8 cellular contexts compared by ENCODE assay signal in genomic region chr5:96614110-96614691, GRCh38. TPM values are rescaled to one million over a fixed set of nuclear protein-coding genes. Genes with fewer than 3 reads are reported as not detected.
DNase-seq lines count a peak whose midpoint lies in the region; ATAC-seq and FAIRE-seq lines count a peak whose summit lies in the region.

No MANE protein-coding gene starts in this region.

- no peak overlapping the region for H4K8ac ChIP-seq in mesenchymal stem cell (ENCODE audit: low read length)

- peaks cover 11% of the 10 kb centered on the region for H3K27me3 Mint-ChIP-seq in CD4-positive, CD25-positive, alpha-beta regulatory T cell

- no peaks in the 10 kb centered on the region for H3K9me3 ChIP-seq in CD4-positive, CD25-positive, alpha-beta regulatory T cell (ENCODE audit: control insufficient read depth in 2 of 2, low read length in 2 of 2)
- H3K9me3 ChIP-seq in mesenchymal stem cell (ENCODE audit: control insufficient read depth, low read length), result no peaks in the 10 kb centered on the region

- H2BK120ac ChIP-seq in mesenchymal stem cell (ENCODE audit: low read depth, low read length), result no peak overlapping the region

- H3K18ac ChIP-seq in mesenchymal stem cell (ENCODE audit: low read depth in 1 of 2, low read length in 2 of 2), result no peak overlapping the region

- H3K27ac ChIP-seq in CD4-positive, CD25-positive, alpha-beta regulatory T cell (ENCODE audit: insufficient read depth, low read length, poor library complexity, severe bottlenecking), result no peak overlapping the region
- peak overlapping the region; percentile 66 for H3K27ac ChIP-seq in mesenchymal stem cell (ENCODE audit: low read length, poor library complexity, severe bottlenecking)

- H2AFZ ChIP-seq in mesenchymal stem cell (ENCODE audit: low read depth, low read length), result no peak overlapping the region

- peaks cover 0 to 5% (median 4%) of the 10 kb centered on the region in 4 donors for H3K4me1 Mint-ChIP-seq in CD4-positive, CD25-positive, alpha-beta regulatory T cell

- no peak overlapping the region for H2BK15ac ChIP-seq in mesenchymal stem cell (ENCODE audit: low read depth, poor library complexity, severe bottlenecking)

- H3K14ac ChIP-seq in mesenchymal stem cell (ENCODE audit: low read length in 2 of 2), result no peak overlapping the region

- H3K27ac Mint-ChIP-seq in CD4-positive, CD25-positive, alpha-beta regulatory T cell, result no peak overlapping the region

- peaks cover 0 to 3% (median 0%) of the 10 kb centered on the region in 7 donors for H3K9me3 Mint-ChIP-seq in CD4-positive, CD25-positive, alpha-beta regulatory T cell

- FAIRE-seq in endometrium (lab: Jason Lieb, UNC), result peak; percentile 51

- no peaks in the 10 kb centered on the region for H3K36me3 ChIP-seq in CD4-positive, CD25-positive, alpha-beta regulatory T cell (ENCODE audit: control insufficient read depth, insufficient read depth, low read length)
- H3K36me3 ChIP-seq in H7 (replicated peaks; ENCODE audit: control insufficient read depth, insufficient read depth, low read length) (no peaks in the 10 kb centered on the region), mesenchymal stem cell (ENCODE audit: control insufficient read depth in 1 of 2, insufficient read depth in 2 of 2, low read depth in 1 of 2, low read length in 2 of 2) (peaks cover 0 to 4% of the 10 kb centered on the region in 2 experiments)

- DNase-seq in CD4-positive, CD25-positive, alpha-beta regulatory T cell, result peak; percentile 22 to 65 (median 45)
- DNase-seq in H7, result peak; percentile 72
- DNase-seq in NCI-H345 treated with DMSO at 0.1 percent for 48 hours (lab: John Stamatoyannopoulos, UW; ENCODE audit: unreplicated experiment), result peak; percentile 34
- peak; percentile 61 for DNase-seq in activated CD4-positive, alpha-beta T cell treated with anti-CD3 and anti-CD28 coated beads for 48 hours
- DNase-seq in mesenchymal stem cell, result peak; percentile 94
- DNase-seq in stimulated activated naive CD4-positive, alpha-beta T cell treated with Interleukin-2 at 50 U/mL for 16 hours (lab: John Stamatoyannopoulos, UW), result peak; percentile 16

- no peak overlapping the region for H3K4me3 Mint-ChIP-seq in CD4-positive, CD25-positive, alpha-beta regulatory T cell

- no peak overlapping the region for H3K23ac ChIP-seq in mesenchymal stem cell (ENCODE audit: low read length in 2 of 2)

- 10% methylated on average over 5 of the region's 6 CpGs for WGBS in mesenchymal stem cell

- H3K27me3 ChIP-seq in CD4-positive, CD25-positive, alpha-beta regulatory T cell (ENCODE audit: control insufficient read depth, insufficient read depth, low read length), result peaks cover 7% of the 10 kb centered on the region
- H3K27me3 ChIP-seq in H7 (ENCODE audit: control insufficient read depth, insufficient read depth, low read length), result no peaks in the 10 kb centered on the region
- no peaks in the 10 kb centered on the region for H3K27me3 ChIP-seq in mesenchymal stem cell (ENCODE audit: control insufficient read depth in 1 of 2, insufficient read depth in 1 of 2, low read length in 2 of 2)

- H2BK12ac ChIP-seq in mesenchymal stem cell (ENCODE audit: low read length in 2 of 2), result no peak overlapping the region

- no peak overlapping the region for H3K4me2 ChIP-seq in mesenchymal stem cell (ENCODE audit: low read length, poor library complexity, severe bottlenecking)

- no peak overlapping the region for H3K4ac ChIP-seq in mesenchymal stem cell (ENCODE audit: low read depth in 1 of 2, low read length in 2 of 2)

- peaks cover 3% of the 10 kb centered on the region for H3K36me3 Mint-ChIP-seq in CD4-positive, CD25-positive, alpha-beta regulatory T cell

- H2BK5ac ChIP-seq in mesenchymal stem cell (ENCODE audit: low read depth, low read length, poor library complexity, severe bottlenecking), result no peak overlapping the region

- H3K4me3 ChIP-seq in CD4-positive, CD25-positive, alpha-beta regulatory T cell (ENCODE audit: low read depth, low read length), result no peak overlapping the region
- H3K4me3 ChIP-seq in H7 (ENCODE audit: insufficient read depth, low read depth, low read length), result no peak overlapping the region
- H3K4me3 ChIP-seq in mesenchymal stem cell (ENCODE audit: insufficient read depth in 1 of 2, low read depth in 1 of 2, low read length in 2 of 2), result peak overlapping the region in 1 of 2 experiments; percentile 47

- H3K79me1 ChIP-seq in mesenchymal stem cell (replicated peaks; ENCODE audit: low read length, poor library complexity, severe bottlenecking), result no peaks in the 10 kb centered on the region

- H3K9ac ChIP-seq in mesenchymal stem cell (ENCODE audit: low read length), result peak overlapping the region; percentile 78

- no peak overlapping the region for H2AK5ac ChIP-seq in mesenchymal stem cell (ENCODE audit: low read length, severe bottlenecking)

- no peak overlapping the region for H4K91ac ChIP-seq in mesenchymal stem cell (ENCODE audit: low read length)

- ATAC-seq in CD4-positive, CD25-positive, alpha-beta regulatory T cell (ENCODE audit: low read depth in 2 of 2), result no peak
- no peak for ATAC-seq in GM18517 (IDR thresholded peaks at IDR 0.05; ENCODE audit: unreplicated experiment)

- peaks cover 3% of the 10 kb centered on the region for H3K4me1 ChIP-seq in CD4-positive, CD25-positive, alpha-beta regulatory T cell (ENCODE audit: control insufficient read depth, insufficient read depth, low read length, poor library complexity, severe bottlenecking)
- H3K4me1 ChIP-seq in mesenchymal stem cell (ENCODE audit: control insufficient read depth, insufficient read depth, low read depth, low read length), result no peaks in the 10 kb centered on the region

RNA-seq across cellular contexts. Expression of gene CAST, which starts 48.0 kb away (rescaled TPM):
- 374 TPM for total RNA-seq in CD4-positive, CD25-positive, alpha-beta regulatory T cell
- polyA plus RNA-seq in CD4-positive, CD25-positive, alpha-beta regulatory T cell, result 10 to 100 TPM; 37.8 to 53.1 (median 47.2) TPM
- 12.0 and 18.8 TPM in 2 replicates for total RNA-seq in H7 (2014; rRNA removed; shearing (Covaris generic))
- polyA plus RNA-seq in mesenchymal stem cell (2013, experiment 1 of 2), result 217 TPM
- 216 TPM for polyA plus RNA-seq in mesenchymal stem cell (2013, experiment 2 of 2)

Comparison
In these comparisons a context has a peak if more than half of its experiments do, and no peak if none do; other contexts are left out.
1. DNase-seq: peak in every context shown above with its lines; median percentile 94 in mesenchymal stem cell; 72 in H7; 61 in activated CD4-positive, alpha-beta T cell treated with anti-CD3 and anti-CD28 coated beads for 48 hours; 45 in CD4-positive, CD25-positive, alpha-beta regulatory T cell; 34 in NCI-H345 treated with DMSO at 0.1 percent for 48 hours; 16 in stimulated activated naive CD4-positive, alpha-beta T cell treated with Interleukin-2 at 50 U/mL for 16 hours.
2. RNA of gene CAST, which starts 48.0 kb away (total RNA-seq): 374 TPM in CD4-positive, CD25-positive, alpha-beta regulatory T cell (single experiment); 12.0 to 18.8 TPM in H7; every median in the first group is over 10 times any median in the second.